Comparison of ENCODE assay signal across 9 cellular contexts in the genomic region with DNA sequence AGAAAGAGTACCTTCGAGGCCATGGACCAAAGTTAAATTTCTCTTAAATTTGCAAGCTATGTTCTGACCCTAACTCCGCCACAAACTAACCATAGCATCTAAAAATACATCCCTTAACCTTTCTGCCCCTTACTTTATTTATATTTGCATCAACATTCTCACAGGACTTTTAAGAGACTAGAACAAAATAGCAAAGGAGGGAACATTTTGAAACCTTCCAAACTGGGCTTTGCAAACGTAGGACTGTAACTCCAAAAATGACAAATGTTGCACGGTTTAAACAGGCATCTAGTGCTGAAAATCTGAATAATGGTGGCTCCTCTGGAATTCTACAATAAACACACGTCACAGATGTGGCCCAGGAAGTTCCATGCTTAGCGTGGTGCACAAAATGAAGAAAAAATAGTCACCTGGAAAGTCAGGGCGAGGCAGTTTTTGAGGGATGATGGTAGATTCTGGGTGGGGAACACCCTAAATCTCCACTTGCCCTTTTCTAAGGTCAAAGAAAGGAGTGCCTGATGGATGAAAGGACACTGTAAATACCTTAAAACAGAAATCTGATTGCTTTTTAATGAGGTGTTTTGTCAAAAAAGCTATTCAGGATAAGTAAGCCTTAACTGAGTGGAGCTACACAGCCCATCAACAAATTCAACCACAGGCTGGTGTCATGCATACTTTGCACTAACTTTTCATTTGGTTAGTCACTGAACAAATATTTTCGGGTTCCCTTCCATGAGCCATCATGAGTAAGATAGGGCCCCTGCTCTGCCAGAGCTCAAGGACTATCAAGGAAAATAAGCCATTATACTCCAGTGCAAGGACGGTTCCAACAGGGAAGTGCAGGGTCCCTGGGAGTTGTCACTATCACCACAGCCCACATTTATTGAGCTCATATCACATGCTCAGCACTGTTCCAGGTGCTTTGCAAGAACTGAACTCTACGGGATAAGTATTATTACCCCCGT. TPM values are rescaled to one million over a fixed set of nuclear protein-coding genes. Genes with fewer than 3 reads are reported as not detected.
DNase-seq lines count a peak whose midpoint lies in the region; ATAC-seq and TF ChIP-seq lines count a peak whose summit lies in the region.
"Had no signal": no experiment of that assay in that cellular context is flagged by ENCODE, and none has a peak within 500 bp of the region (broad histone marks: within the 10 kb centered on the region; RNA-seq: fewer than 3 reads in every experiment).

No MANE protein-coding gene starts in this region.

- H3K9me3 ChIP-seq in WERI-Rb-1 (ENCODE audit: severe bottlenecking): no peaks in the 10 kb centered on the region

- no peaks in the 10 kb centered on the region for H3K36me3 ChIP-seq in WERI-Rb-1

- H3K27me3 ChIP-seq in WERI-Rb-1 (ENCODE audit: insufficient read depth, low read depth, severe bottlenecking): no peaks in the 10 kb centered on the region

- peaks cover 51% of the 10 kb centered on the region for H3K4me1 Mint-ChIP-seq in activated T-helper 17 cell treated with anti-CD3 and anti-CD28 coated beads, Interleukin-2, amount 50 U/mL, for 72 hours
- H3K4me1 Mint-ChIP-seq in stimulated activated memory B cell treated with anti-CD40 and anti-IgM and Interleukin-4, amounts not matched to agents 10 μg/mL and 1 μg/mL and 100 μg/mL, for 72 hours: peaks cover 91% of the 10 kb centered on the region

- H3K27me3 Mint-ChIP-seq in activated T-helper 17 cell treated with anti-CD3 and anti-CD28 coated beads, Interleukin-2, amount 50 U/mL, for 72 hours: no peaks in the 10 kb centered on the region
- no peaks in the 10 kb centered on the region for H3K27me3 Mint-ChIP-seq in stimulated activated memory B cell treated with anti-CD40 and anti-IgM and Interleukin-4, amounts not matched to agents 10 μg/mL and 1 μg/mL and 100 μg/mL, for 72 hours

- H3K27ac Mint-ChIP-seq in activated T-helper 17 cell treated with anti-CD3 and anti-CD28 coated beads, Interleukin-2, amount 50 U/mL, for 72 hours: peak overlapping the region; percentile 38
- peak overlapping the region; percentile 66 for H3K27ac Mint-ChIP-seq in stimulated activated memory B cell treated with anti-CD40 and anti-IgM and Interleukin-4, amounts not matched to agents 10 μg/mL and 1 μg/mL and 100 μg/mL, for 72 hours

- H3K4me3 Mint-ChIP-seq in activated T-helper 17 cell treated with anti-CD3 and anti-CD28 coated beads, Interleukin-2, amount 50 U/mL, for 72 hours: no peak overlapping the region
- H3K4me3 Mint-ChIP-seq in stimulated activated memory B cell treated with anti-CD40 and anti-IgM and Interleukin-4, amounts not matched to agents 10 μg/mL and 1 μg/mL and 100 μg/mL, for 72 hours: no peak overlapping the region

- no peak overlapping the region for H3K4me3 ChIP-seq in WERI-Rb-1 (ENCODE audit: low read depth, low read length)

- TF ChIP-seq CTCF in WERI-Rb-1 (IDR thresholded peaks at IDR 0.05; ENCODE audit: low read depth, low read length): no peak

- no peaks in the 10 kb centered on the region for H3K9me3 Mint-ChIP-seq in activated T-helper 17 cell treated with anti-CD3 and anti-CD28 coated beads, Interleukin-2, amount 50 U/mL, for 72 hours
- no peaks in the 10 kb centered on the region for H3K9me3 Mint-ChIP-seq in stimulated activated memory B cell treated with anti-CD40 and anti-IgM and Interleukin-4, amounts not matched to agents 10 μg/mL and 1 μg/mL and 100 μg/mL, for 72 hours

- ATAC-seq in activated T-helper 17 cell treated with anti-CD3 and anti-CD28 coated beads, Interleukin-2, amount 50 U/mL, for 72 hours (replicated peaks): peak; percentile 95
- ATAC-seq in stimulated activated memory B cell treated with anti-CD40 and anti-IgM and Interleukin-4, amounts not matched to agents 10 μg/mL and 1 μg/mL and 100 μg/mL, for 72 hours: no peak

- no peak overlapping the region for H3K27ac ChIP-seq in WERI-Rb-1

- peak; percentile 87 for DNase-seq in HPDE6-E6E7 (ENCODE audit: extremely low spot score)
- peak; percentile 80 for DNase-seq in glomerular visceral epithelial cell (ENCODE audit: extremely low spot score)
- DNase-seq in WERI-Rb-1: no peak
- no peak for DNase-seq in NK-92 treated with Interleukin-12 subunit alpha and Interleukin-12 subunit beta, amount 100 ng/mL, for 24 hours (lab: John Stamatoyannopoulos, UW)
- no peak for DNase-seq in ecto neural progenitor cell (ENCODE audit: low spot score)
- no peak for DNase-seq in NCI-H1417 (lab: John Stamatoyannopoulos, UW)
- DNase-seq: activated effector memory CD4-positive, alpha-beta T cell treated with anti-CD3 and anti-CD28 coated beads, Interleukin-2, amount 50 U/mL, for 16 hours had no signal

- H3K36me3 Mint-ChIP-seq in activated T-helper 17 cell treated with anti-CD3 and anti-CD28 coated beads, Interleukin-2, amount 50 U/mL, for 72 hours (ENCODE audit: low read depth): peaks cover 19% of the 10 kb centered on the region
- peaks cover 27% of the 10 kb centered on the region for H3K36me3 Mint-ChIP-seq in stimulated activated memory B cell treated with anti-CD40 and anti-IgM and Interleukin-4, amounts not matched to agents 10 μg/mL and 1 μg/mL and 100 μg/mL, for 72 hours

RNA-seq across cellular contexts. Expression of a gene that starts 21.2 kb away (rescaled TPM):
- total RNA-seq in activated T-helper 17 cell treated with anti-CD3 and anti-CD28 coated beads, Interleukin-2, amount 50 U/mL, for 72 hours: 10 to 100 TPM; 47.7 to 73.8 TPM

Comparison
In these comparisons a context has a peak if more than half of its experiments do, and no peak if none do; other contexts are left out.
1. DNase-seq: peak in HPDE6-E6E7 (single experiment) and glomerular visceral epithelial cell (single experiment); none in WERI-Rb-1 (single experiment), NK-92 treated with Interleukin-12 subunit alpha and Interleukin-12 subunit beta, amount 100 ng/mL, for 24 hours (single experiment), ecto neural progenitor cell (single experiment) and NCI-H1417 (0 of 3).